In the genomic region with DNA sequence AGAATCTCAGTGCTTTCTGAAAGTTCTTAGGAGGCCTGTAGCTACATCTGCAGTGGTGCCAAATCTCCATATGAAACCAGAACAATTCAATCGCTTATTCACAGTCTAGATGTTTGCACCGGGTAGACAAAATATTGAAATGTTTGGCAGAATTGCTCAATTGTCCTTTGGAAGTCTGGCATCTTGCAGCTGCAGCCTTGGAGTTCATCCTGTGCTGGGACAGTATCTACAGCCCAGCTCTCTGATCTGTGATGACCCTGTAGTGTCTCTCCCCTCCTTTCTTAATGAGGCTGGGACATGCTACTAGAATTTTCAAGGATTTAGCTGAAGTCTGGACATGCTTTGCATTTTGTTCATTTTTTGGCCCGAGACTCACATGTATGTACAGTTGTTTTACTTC, we compare ENCODE assay signal across 26 cellular contexts.
DNase-seq lines count a peak whose midpoint lies in the region; ATAC-seq and TF ChIP-seq lines count a peak whose summit lies in the region.
"Had no signal": no experiment of that assay in that cellular context is flagged by ENCODE, and none has a peak within 500 bp of the region (broad histone marks: within the 10 kb centered on the region; RNA-seq: fewer than 3 reads in every experiment).

No MANE protein-coding gene starts in this region.

- peaks cover 3% of the 10 kb centered on the region; the same call in 1 of the 2 replicates for H3K4me1 Mint-ChIP-seq in WTC11
- no peaks in the 10 kb centered on the region for H3K4me1 Mint-ChIP-seq in CD4-positive, alpha-beta memory T cell

- no peak for TF ChIP-seq POLR2A in adrenal gland (IDR thresholded peaks at IDR 0.05)

- peaks cover 3% of the 10 kb centered on the region; the same call in 1 of the 2 replicates for H3K9me3 Mint-ChIP-seq in WTC11
- peaks cover 0 to 8% (median under 1%) of the 10 kb centered on the region in 8 donors for H3K9me3 Mint-ChIP-seq in CD4-positive, alpha-beta memory T cell

- no peak for TF ChIP-seq CTCF in adrenal gland (IDR thresholded peaks at IDR 0.05)
- TF ChIP-seq CTCF in WTC11 (IDR thresholded peaks at IDR 0.05), result no peak

- H3K9me3 ChIP-seq in adrenal gland (replicated peaks in 1 of 3), result no peaks in the 10 kb centered on the region
- no peaks in the 10 kb centered on the region for H3K9me3 ChIP-seq in CD4-positive, alpha-beta memory T cell (ENCODE audit: control insufficient read depth in 1 of 2, low read length in 2 of 2)

- ATAC-seq in WTC11 (no peak), HG02840 (IDR thresholded peaks at IDR 0.05; ENCODE audit: low FRiP score, unreplicated experiment) (no peak)
- ATAC-seq: left ventricle myocardium superior, SK-N-SH treated with all-trans-retinoic acid at 6 μM for 48 hours had no signal

- no peak overlapping the region for H3K4me3 ChIP-seq in adrenal gland
- no peak overlapping the region for H3K4me3 ChIP-seq in CD4-positive, alpha-beta memory T cell (ENCODE audit: low read length in 2 of 2)
- H3K4me3 ChIP-seq: hepatocyte, skin epidermis had no signal

- H3K36me3 ChIP-seq in adrenal gland (replicated peaks in 1 of 2), result no peaks in the 10 kb centered on the region
- no peaks in the 10 kb centered on the region for H3K36me3 ChIP-seq in CD4-positive, alpha-beta memory T cell (ENCODE audit: insufficient read depth, low read length)

- H3K4me1 ChIP-seq in adrenal gland (replicated peaks in 1 of 2), result peaks cover 6 to 18% of the 10 kb centered on the region in 2 donors
- H3K4me1 ChIP-seq in CD4-positive, alpha-beta memory T cell (ENCODE audit: insufficient read depth, low read length), result no peaks in the 10 kb centered on the region

- H3K27me3 Mint-ChIP-seq in WTC11 (ENCODE audit: low read depth), result no peaks in the 10 kb centered on the region
- H3K27me3 Mint-ChIP-seq in CD4-positive, alpha-beta memory T cell, result peaks cover 0 to 4% of the 10 kb centered on the region in 2 donors

- no peak overlapping the region for H3K4me3 Mint-ChIP-seq in WTC11
- H3K4me3 Mint-ChIP-seq in CD4-positive, alpha-beta memory T cell, result no peak overlapping the region
- H3K4me3 Mint-ChIP-seq: brain; natural killer cell treated with Interleukin-12 subunit alpha and Interleukin-12 subunit beta and Interleukin-15 and Interleukin-18, amount 100 ng/mL, for 72 hours; type B pancreatic cell had no signal

- 14 to 28% (median 23%) methylated on average over 3 of the region's 3 CpGs for WGBS in adrenal gland, 4 donors

- intact Hi-C loops in adrenal gland (cut with DNase I), result no loop called here
- intact Hi-C loops in CD4-positive, alpha-beta memory T cell (cut with micrococcal nuclease), result no loop called here

- H3K27me3 ChIP-seq in adrenal gland, result no peaks in the 10 kb centered on the region
- no peaks in the 10 kb centered on the region for H3K27me3 ChIP-seq in CD4-positive, alpha-beta memory T cell (ENCODE audit: insufficient read depth, low read length)
- H3K27me3 ChIP-seq: hepatocyte had no signal

- H3K27ac Mint-ChIP-seq in WTC11, result no peak overlapping the region
- no peak overlapping the region for H3K27ac Mint-ChIP-seq in CD4-positive, alpha-beta memory T cell
- H3K27ac Mint-ChIP-seq: brain; natural killer cell treated with Interleukin-12 subunit alpha and Interleukin-12 subunit beta and Interleukin-15 and Interleukin-18, amount 100 ng/mL, for 72 hours; type B pancreatic cell had no signal

- no peaks in the 10 kb centered on the region for H3K36me3 Mint-ChIP-seq in WTC11
- no peaks in the 10 kb centered on the region for H3K36me3 Mint-ChIP-seq in CD4-positive, alpha-beta memory T cell
- H3K36me3 Mint-ChIP-seq: brain; natural killer cell treated with Interleukin-12 subunit alpha and Interleukin-12 subunit beta and Interleukin-15 and Interleukin-18, amount 100 ng/mL, for 72 hours; type B pancreatic cell had no signal

- CTCF ChIA-PET in WTC11 (lab: Charles Lee), result interaction anchor here (0.5 kb wide), 1 partner anchor 746 kb away, joined by 3 read pairs; no protein-coding TSS in a partner anchor
- CTCF ChIA-PET in CD4-positive, alpha-beta memory T cell (lab: Charles Lee; ENCODE audit: partially characterized antibody), result no interaction called here

- DNase-seq in AG08396 (ENCODE audit: low spot score), result peak; percentile 21
- peak in 6 of 7 donors; percentile 23 to 53 (median 43) for DNase-seq in adrenal gland
- DNase-seq in globus pallidus (ENCODE audit: low spot score), result peak; percentile 25
- DNase-seq in pons (ENCODE audit: low spot score), result peak; percentile 57
- DNase-seq in iPS-NIHi7 (ENCODE audit: extremely low spot score), result no peak
- no peak for DNase-seq in WTC11 (ENCODE audit: low spot score)
- DNase-seq in CD4-positive, alpha-beta memory T cell, result no peak
- DNase-seq: activated CD8-positive, alpha-beta memory T cell treated with anti-CD3 and anti-CD28 coated beads for 24 hours; activated gamma-delta T cell; effector memory CD4-positive, alpha-beta T cell; foreskin melanocyte; GOT3; left ventricle myocardium superior; NCI-H1092; NCI-H1694 treated with DMSO at 0.1 percent for 48 hours; NCI-H2171; NCI-H510A treated with DMSO at 0.1 percent for 48 hours; T-helper 2 cell had no signal

- peak overlapping the region in 2 of 5 donors; percentile 21 to 63 for H3K27ac ChIP-seq in adrenal gland
- H3K27ac ChIP-seq in CD4-positive, alpha-beta memory T cell (ENCODE audit: low read depth, low read length), result no peak overlapping the region
- H3K27ac ChIP-seq: C4-2B, hepatocyte had no signal

- POLR2A ChIA-PET in WTC11 (lab: Charles Lee), result interaction anchor here (0.5 to 0.6 kb wide), 2 partner anchors 23 to 26 kb away, joined by 3 to 4 read pairs; no protein-coding TSS in a partner anchor
- POLR2A ChIA-PET in CD4-positive, alpha-beta memory T cell (lab: Charles Lee; ENCODE audit: partially characterized antibody), result no interaction called here

TF ChIP-seq in WTC11, 78 proteins besides CTCF, POLR2A, EP300 and RAD21:
- no peak for TF ChIP-seq IRF2 (CRISPR knock-in tag; IDR thresholded peaks at IDR 0.05; ENCODE audit: borderline replicate concordance, low read depth)
- TF ChIP-seq, protein P1, sequence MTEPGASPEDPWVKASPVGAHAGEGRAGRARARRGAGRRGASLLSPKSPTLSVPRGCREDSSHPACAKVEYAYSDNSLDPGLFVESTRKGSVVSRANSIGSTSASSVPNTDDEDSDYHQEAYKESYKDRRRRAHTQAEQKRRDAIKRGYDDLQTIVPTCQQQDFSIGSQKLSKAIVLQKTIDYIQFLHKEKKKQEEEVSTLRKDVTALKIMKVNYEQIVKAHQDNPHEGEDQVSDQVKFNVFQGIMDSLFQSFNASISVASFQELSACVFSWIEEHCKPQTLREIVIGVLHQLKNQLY (CRISPR knock-in tag; IDR thresholded peaks at IDR 0.05), result no peak

Comparison
In these comparisons a context has a peak if more than half of its experiments do, and no peak if none do; other contexts are left out.
1. DNase-seq: peak in AG08396 (single experiment), adrenal gland (6 of 7), globus pallidus (single experiment) and pons (single experiment); none in iPS-NIHi7 (single experiment), WTC11 (single experiment) and CD4-positive, alpha-beta memory T cell (0 of 5).